ENCODE assay signal across 1 cellular context in the genomic region with DNA sequence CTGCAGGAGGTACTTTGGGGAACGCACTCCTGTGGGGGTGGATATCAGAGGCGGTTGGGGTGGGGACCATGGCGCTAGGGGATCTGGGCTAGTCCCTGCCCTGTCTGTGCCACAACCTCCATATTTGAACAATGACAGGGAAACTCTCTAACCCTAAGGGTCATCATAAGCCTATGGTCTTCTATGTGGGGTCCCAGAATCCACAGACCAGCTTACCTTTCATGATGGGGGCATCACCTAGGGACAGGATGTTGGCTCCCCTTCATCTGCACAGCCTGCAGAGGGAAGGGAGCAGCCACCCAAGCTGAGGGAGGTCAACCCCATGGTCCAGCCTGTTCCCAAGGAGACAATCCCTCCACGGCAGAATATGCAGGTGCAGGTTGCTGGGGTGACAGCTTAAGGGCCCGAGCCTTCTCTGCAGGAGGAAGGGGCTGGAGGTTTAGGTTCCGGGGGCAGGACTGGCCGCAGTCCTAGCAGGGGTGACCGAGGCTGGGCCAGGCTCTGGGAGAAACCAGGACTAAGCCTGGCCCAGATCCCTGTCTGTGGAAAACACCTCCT.
TF ChIP-seq lines count a peak whose summit lies in the region.

No MANE protein-coding gene starts in this region.

TF ChIP-seq in K562, 482 proteins besides CTCF, POLR2A, EP300 and RAD21:
- TF ChIP-seq, protein P1, sequence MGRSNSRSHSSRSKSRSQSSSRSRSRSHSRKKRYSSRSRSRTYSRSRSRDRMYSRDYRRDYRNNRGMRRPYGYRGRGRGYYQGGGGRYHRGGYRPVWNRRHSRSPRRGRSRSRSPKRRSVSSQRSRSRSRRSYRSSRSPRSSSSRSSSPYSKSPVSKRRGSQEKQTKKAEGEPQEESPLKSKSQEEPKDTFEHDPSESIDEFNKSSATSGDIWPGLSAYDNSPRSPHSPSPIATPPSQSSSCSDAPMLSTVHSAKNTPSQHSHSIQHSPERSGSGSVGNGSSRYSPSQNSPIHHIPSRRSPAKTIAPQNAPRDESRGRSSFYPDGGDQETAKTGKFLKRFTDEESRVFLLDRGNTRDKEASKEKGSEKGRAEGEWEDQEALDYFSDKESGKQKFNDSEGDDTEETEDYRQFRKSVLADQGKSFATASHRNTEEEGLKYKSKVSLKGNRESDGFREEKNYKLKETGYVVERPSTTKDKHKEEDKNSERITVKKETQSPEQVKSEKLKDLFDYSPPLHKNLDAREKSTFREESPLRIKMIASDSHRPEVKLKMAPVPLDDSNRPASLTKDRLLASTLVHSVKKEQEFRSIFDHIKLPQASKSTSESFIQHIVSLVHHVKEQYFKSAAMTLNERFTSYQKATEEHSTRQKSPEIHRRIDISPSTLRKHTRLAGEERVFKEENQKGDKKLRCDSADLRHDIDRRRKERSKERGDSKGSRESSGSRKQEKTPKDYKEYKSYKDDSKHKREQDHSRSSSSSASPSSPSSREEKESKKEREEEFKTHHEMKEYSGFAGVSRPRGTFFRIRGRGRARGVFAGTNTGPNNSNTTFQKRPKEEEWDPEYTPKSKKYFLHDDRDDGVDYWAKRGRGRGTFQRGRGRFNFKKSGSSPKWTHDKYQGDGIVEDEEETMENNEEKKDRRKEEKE (IDR thresholded peaks at IDR 0.05; ENCODE audit: borderline replicate concordance in 1 of 2, control insufficient read depth in 1 of 2, low read depth in 2 of 2, low read length in 1 of 2): no peak
- TF ChIP-seq HMG20A (CRISPR knock-in tag; conservative IDR thresholded peaks at IDR 0.05) (no peak), KDM4B (IDR thresholded peaks at IDR 0.05; ENCODE audit: borderline replicate concordance in 2 of 2, low read depth in 1 of 2) (no peak), SMARCB1 (IDR thresholded peaks at IDR 0.05; ENCODE audit: insufficient read length, low read depth) (no peak), MYC (IDR thresholded peaks at IDR 0.05; ENCODE audit: low read depth, low read length) (no peak), MYC (CRISPR knock-in tag; IDR thresholded peaks at IDR 0.05; ENCODE audit: borderline replicate concordance, low read depth) (no peak), LCOR (CRISPR knock-in tag; IDR thresholded peaks at IDR 0.05) (no peak), ZKSCAN1 (IDR thresholded peaks at IDR 0.05; ENCODE audit: low read depth, low read length) (no peak), CBX5 (IDR thresholded peaks at IDR 0.05; ENCODE audit: borderline replicate concordance, low read depth) (no peak), ZBED1 (IDR thresholded peaks at IDR 0.05) (0 out of 2 replicates have a peak, but pooled peaks have one; percentile 16), PPARD (CRISPR knock-in tag; IDR thresholded peaks at IDR 0.05) (no peak), SRSF9 (IDR thresholded peaks at IDR 0.05; ENCODE audit: borderline replicate concordance, low read depth, low read length) (no peak), ZNF121 (CRISPR knock-in tag; conservative IDR thresholded peaks at IDR 0.05) (no peak), TOE1 (IDR thresholded peaks at IDR 0.05; ENCODE audit: borderline replicate concordance) (no peak), TOE1 (CRISPR knock-in tag; IDR thresholded peaks at IDR 0.05; ENCODE audit: borderline replicate concordance, low read depth) (no peak), SNRNP70 (optimal IDR thresholded peaks at IDR 0.05; ENCODE audit: low read depth, low read length) (no peak), ZNF561 (CRISPR knock-in tag; conservative IDR thresholded peaks at IDR 0.05) (no peak), SMARCA4 (IDR thresholded peaks at IDR 0.05) (no peak), ZNF431 (CRISPR knock-in tag; IDR thresholded peaks at IDR 0.05) (0 out of 2 replicates have a peak, but pooled peaks have one; percentile 22), HLTF (IDR thresholded peaks at IDR 0.05) (no peak), ZNF165 (CRISPR knock-in tag; IDR thresholded peaks at IDR 0.05; ENCODE audit: borderline replicate concordance) (no peak), TFAM (CRISPR knock-in tag; conservative IDR thresholded peaks at IDR 0.05) (no peak), ZNF175 (CRISPR knock-in tag; IDR thresholded peaks at IDR 0.05; ENCODE audit: low read depth) (no peak), ZBTB1 (CRISPR knock-in tag; IDR thresholded peaks at IDR 0.05; ENCODE audit: borderline replicate concordance, low read depth) (no peak), EGR1 (conservative IDR thresholded peaks at IDR 0.05) (peak; percentile 16; the same call in 1 of the 2 replicates), PURB (CRISPR knock-in tag; IDR thresholded peaks at IDR 0.05; ENCODE audit: low read depth) (no peak), SETDB1 (IDR thresholded peaks at IDR 0.05; ENCODE audit: low read length) (no peak), ESRRA (IDR thresholded peaks at IDR 0.05; ENCODE audit: borderline replicate concordance, low read depth) (no peak), DNMT1 (IDR thresholded peaks at IDR 0.05) (no peak)
- TF ChIP-seq, protein P2, sequence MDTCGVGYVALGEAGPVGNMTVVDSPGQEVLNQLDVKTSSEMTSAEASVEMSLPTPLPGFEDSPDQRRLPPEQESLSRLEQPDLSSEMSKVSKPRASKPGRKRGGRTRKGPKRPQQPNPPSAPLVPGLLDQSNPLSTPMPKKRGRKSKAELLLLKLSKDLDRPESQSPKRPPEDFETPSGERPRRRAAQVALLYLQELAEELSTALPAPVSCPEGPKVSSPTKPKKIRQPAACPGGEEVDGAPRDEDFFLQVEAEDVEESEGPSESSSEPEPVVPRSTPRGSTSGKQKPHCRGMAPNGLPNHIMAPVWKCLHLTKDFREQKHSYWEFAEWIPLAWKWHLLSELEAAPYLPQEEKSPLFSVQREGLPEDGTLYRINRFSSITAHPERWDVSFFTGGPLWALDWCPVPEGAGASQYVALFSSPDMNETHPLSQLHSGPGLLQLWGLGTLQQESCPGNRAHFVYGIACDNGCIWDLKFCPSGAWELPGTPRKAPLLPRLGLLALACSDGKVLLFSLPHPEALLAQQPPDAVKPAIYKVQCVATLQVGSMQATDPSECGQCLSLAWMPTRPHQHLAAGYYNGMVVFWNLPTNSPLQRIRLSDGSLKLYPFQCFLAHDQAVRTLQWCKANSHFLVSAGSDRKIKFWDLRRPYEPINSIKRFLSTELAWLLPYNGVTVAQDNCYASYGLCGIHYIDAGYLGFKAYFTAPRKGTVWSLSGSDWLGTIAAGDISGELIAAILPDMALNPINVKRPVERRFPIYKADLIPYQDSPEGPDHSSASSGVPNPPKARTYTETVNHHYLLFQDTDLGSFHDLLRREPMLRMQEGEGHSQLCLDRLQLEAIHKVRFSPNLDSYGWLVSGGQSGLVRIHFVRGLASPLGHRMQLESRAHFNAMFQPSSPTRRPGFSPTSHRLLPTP (IDR thresholded peaks at IDR 0.05; ENCODE audit: borderline replicate concordance, extremely low read depth, insufficient read length): no peak
- TF ChIP-seq, protein P3, sequence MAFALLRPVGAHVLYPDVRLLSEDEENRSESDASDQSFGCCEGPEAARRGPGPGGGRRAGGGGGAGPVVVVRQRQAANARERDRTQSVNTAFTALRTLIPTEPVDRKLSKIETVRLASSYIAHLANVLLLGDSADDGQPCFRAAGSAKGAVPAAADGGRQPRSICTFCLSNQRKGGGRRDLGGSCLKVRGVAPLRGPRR (CRISPR knock-in tag; IDR thresholded peaks at IDR 0.05): no peak
- TF ChIP-seq, protein P4, sequence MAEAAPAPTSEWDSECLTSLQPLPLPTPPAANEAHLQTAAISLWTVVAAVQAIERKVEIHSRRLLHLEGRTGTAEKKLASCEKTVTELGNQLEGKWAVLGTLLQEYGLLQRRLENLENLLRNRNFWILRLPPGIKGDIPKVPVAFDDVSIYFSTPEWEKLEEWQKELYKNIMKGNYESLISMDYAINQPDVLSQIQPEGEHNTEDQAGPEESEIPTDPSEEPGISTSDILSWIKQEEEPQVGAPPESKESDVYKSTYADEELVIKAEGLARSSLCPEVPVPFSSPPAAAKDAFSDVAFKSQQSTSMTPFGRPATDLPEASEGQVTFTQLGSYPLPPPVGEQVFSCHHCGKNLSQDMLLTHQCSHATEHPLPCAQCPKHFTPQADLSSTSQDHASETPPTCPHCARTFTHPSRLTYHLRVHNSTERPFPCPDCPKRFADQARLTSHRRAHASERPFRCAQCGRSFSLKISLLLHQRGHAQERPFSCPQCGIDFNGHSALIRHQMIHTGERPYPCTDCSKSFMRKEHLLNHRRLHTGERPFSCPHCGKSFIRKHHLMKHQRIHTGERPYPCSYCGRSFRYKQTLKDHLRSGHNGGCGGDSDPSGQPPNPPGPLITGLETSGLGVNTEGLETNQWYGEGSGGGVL (CRISPR knock-in tag; IDR thresholded peaks at IDR 0.05): no peak
- TF ChIP-seq, protein P5, sequence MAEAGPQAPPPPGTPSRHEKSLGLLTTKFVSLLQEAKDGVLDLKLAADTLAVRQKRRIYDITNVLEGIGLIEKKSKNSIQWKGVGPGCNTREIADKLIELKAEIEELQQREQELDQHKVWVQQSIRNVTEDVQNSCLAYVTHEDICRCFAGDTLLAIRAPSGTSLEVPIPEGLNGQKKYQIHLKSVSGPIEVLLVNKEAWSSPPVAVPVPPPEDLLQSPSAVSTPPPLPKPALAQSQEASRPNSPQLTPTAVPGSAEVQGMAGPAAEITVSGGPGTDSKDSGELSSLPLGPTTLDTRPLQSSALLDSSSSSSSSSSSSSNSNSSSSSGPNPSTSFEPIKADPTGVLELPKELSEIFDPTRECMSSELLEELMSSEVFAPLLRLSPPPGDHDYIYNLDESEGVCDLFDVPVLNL (CRISPR knock-in tag; IDR thresholded peaks at IDR 0.05; ENCODE audit: low read depth): 0 out of 2 replicates have a peak, but pooled peaks have one; percentile 22
